11 cellular contexts compared by ENCODE assay signal in the genomic region with DNA sequence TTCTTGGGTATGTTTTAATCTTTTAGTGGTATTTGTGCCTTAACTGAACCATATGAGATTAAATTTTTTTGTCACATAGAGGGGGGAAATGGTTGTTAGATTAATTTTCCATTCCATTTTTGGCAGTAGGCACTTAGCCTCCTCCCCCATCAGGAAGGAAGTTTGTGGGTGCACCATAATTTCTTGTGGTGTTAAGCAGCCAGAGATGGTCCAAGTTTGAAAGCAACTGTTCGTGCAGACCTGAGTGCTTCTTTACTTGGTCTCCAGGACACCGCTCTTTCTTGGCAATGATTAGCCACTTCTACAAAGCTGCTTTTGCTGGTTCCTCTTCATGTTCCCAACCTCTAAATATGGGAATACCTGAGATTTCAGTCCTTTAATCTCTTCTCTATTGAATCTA.
A peak's percentile ranks its signal among the peaks of the same experiment; 100 is the strongest.
DNase-seq lines count a peak whose midpoint lies in the region; ATAC-seq and TF ChIP-seq lines count a peak whose summit lies in the region.
"Had no signal": no experiment of that assay in that cellular context is flagged by ENCODE, and none has a peak within 500 bp of the region (broad histone marks: within the 10 kb centered on the region; RNA-seq: fewer than 3 reads in every experiment).

No MANE protein-coding gene starts in this region.

- H3K9ac ChIP-seq in DND-41 (ENCODE audit: low read depth, low read length) = peak overlapping the region; percentile 23

- H3K4me2 ChIP-seq in DND-41 (ENCODE audit: insufficient read depth, low read length) = peak overlapping the region; percentile 51

- peak; percentile 77 for DNase-seq in DND-41
- peak; percentile 46 for DNase-seq in KBM-7
- DNase-seq in GM20000 (ENCODE audit: low spot score) = no peak
- DNase-seq in NCI-H2081 treated with DMSO at 0.1 percent for 48 hours (lab: John Stamatoyannopoulos, UW) = no peak
- DNase-seq in OCI-M1 (lab: John Stamatoyannopoulos, UW) = no peak
- DNase-seq in NCI-H2227 (lab: John Stamatoyannopoulos, UW; ENCODE audit: unreplicated experiment) = no peak
- DNase-seq: activated CD4-positive, CD25-positive, alpha-beta regulatory T cell treated with anti-CD3 and anti-CD28 coated beads, Interleukin-2, amount 50 U/mL, for 72 hours; brain microvascular endothelial cell had no signal

- TF ChIP-seq CTCF in DND-41 (IDR thresholded peaks at IDR 0.05; ENCODE audit: borderline replicate concordance, extremely low read depth, low read length, poor library complexity, severe bottlenecking) (no peak), GM20000 (IDR thresholded peaks at IDR 0.05; ENCODE audit: extremely low read depth, missing control alignments) (no peak)

- ATAC-seq in DND-41 (ENCODE audit: insufficient read depth, low read depth) (peak; percentile 91), GM19043 (IDR thresholded peaks at IDR 0.05; ENCODE audit: low read depth, unreplicated experiment) (peak; percentile 60)

- H3K27ac ChIP-seq in DND-41 (ENCODE audit: low read length) = peak overlapping the region; percentile 77
- H3K27ac ChIP-seq: brain microvascular endothelial cell, RWPE1 had no signal

- H3K4me3 Mint-ChIP-seq in activated naive CD4-positive, alpha-beta T cell treated with anti-CD3 and anti-CD28 coated beads, Interleukin-2, amount 50 U/mL, for 24 hours = peak overlapping the region; percentile 75

- peak overlapping the region; percentile 88 for H3K27ac Mint-ChIP-seq in activated naive CD4-positive, alpha-beta T cell treated with anti-CD3 and anti-CD28 coated beads, Interleukin-2, amount 50 U/mL, for 24 hours

- in situ Hi-C loops in KBM-7 (cut with MboI; ENCODE audit: low pct_unique_long_range_greater_than_20kb, low sequenced_read_pairs) = no loop called here

- H3K79me2 ChIP-seq in DND-41 (ENCODE audit: insufficient read depth, low read length) = no peaks in the 10 kb centered on the region

- no peak overlapping the region for H3K4me3 ChIP-seq in DND-41 (ENCODE audit: low read depth in 1 of 2, low read length in 2 of 2)

- H3K4me1 Mint-ChIP-seq in activated naive CD4-positive, alpha-beta T cell treated with anti-CD3 and anti-CD28 coated beads, Interleukin-2, amount 50 U/mL, for 24 hours = peaks cover 78% of the 10 kb centered on the region

- H3K9me3 Mint-ChIP-seq in activated naive CD4-positive, alpha-beta T cell treated with anti-CD3 and anti-CD28 coated beads, Interleukin-2, amount 50 U/mL, for 24 hours = peaks cover 21% of the 10 kb centered on the region

- peaks cover 10% of the 10 kb centered on the region for H3K36me3 Mint-ChIP-seq in activated naive CD4-positive, alpha-beta T cell treated with anti-CD3 and anti-CD28 coated beads, Interleukin-2, amount 50 U/mL, for 24 hours

- no peaks in the 10 kb centered on the region for H3K36me3 ChIP-seq in DND-41 (ENCODE audit: insufficient read depth, low read length)
- H3K36me3 ChIP-seq: brain microvascular endothelial cell had no signal

- no peaks in the 10 kb centered on the region for H3K9me3 ChIP-seq in DND-41 (ENCODE audit: insufficient read depth, low read length, severe bottlenecking)

- no peaks in the 10 kb centered on the region for H4K20me1 ChIP-seq in DND-41 (ENCODE audit: insufficient read depth, low read length)

- H3K4me1 ChIP-seq in DND-41 (ENCODE audit: insufficient read depth, low read length) = peaks cover 61% of the 10 kb centered on the region

- H3K27me3 Mint-ChIP-seq in activated naive CD4-positive, alpha-beta T cell treated with anti-CD3 and anti-CD28 coated beads, Interleukin-2, amount 50 U/mL, for 24 hours = no peaks in the 10 kb centered on the region

- H2AFZ ChIP-seq in DND-41 (ENCODE audit: low read depth, low read length) = no peak overlapping the region

- H3K27me3 ChIP-seq in DND-41 (ENCODE audit: insufficient read depth, low read length, poor library complexity) = no peaks in the 10 kb centered on the region
- H3K27me3 ChIP-seq: brain microvascular endothelial cell had no signal

Comparison
In these comparisons a context has a peak if more than half of its experiments do, and no peak if none do; other contexts are left out.
1. DNase-seq: peak in DND-41 (single experiment) and KBM-7 (single experiment); none in GM20000 (single experiment), NCI-H2081 treated with DMSO at 0.1 percent for 48 hours (single experiment), OCI-M1 (single experiment) and NCI-H2227 (single experiment).